ENCODE assay signal across 15 cellular contexts in genomic region chr6:4910060-4910746, GRCh38.
DNase-seq lines count a peak whose midpoint lies in the region; ATAC-seq and TF ChIP-seq lines count a peak whose summit lies in the region.
"Had no signal": no experiment of that assay in that cellular context is flagged by ENCODE, and none has a peak within 500 bp of the region (broad histone marks: within the 10 kb centered on the region; RNA-seq: fewer than 3 reads in every experiment).

No MANE protein-coding gene starts in this region.

- peaks cover 2 to 3% of the 10 kb centered on the region in 2 donors for H3K36me3 Mint-ChIP-seq in activated T-cell treated with anti-CD3 and anti-CD28 coated beads, Interleukin-2, amount 50 U/mL, for 72 hours (ENCODE audit: insufficient read depth in 2 of 2)
- H3K36me3 Mint-ChIP-seq in type B pancreatic cell: peaks cover 21% of the 10 kb centered on the region
- peaks cover 8% of the 10 kb centered on the region for H3K36me3 Mint-ChIP-seq in endothelial cell (ENCODE audit: low read depth, unreplicated experiment)

- intact Hi-C loops in esophagus muscularis mucosa (cut with DNase I): no loop called here

- no peak overlapping the region for H3K4me3 ChIP-seq in esophagus muscularis mucosa
- H3K4me3 ChIP-seq: spleen, suprapubic skin had no signal

- no peak for TF ChIP-seq EP300 in esophagus muscularis mucosa (IDR thresholded peaks at IDR 0.05)

- TF ChIP-seq CTCF in esophagus muscularis mucosa (IDR thresholded peaks at IDR 0.05): no peak
- TF ChIP-seq CTCF in type B pancreatic cell (conservative IDR thresholded peaks at IDR 0.05): no peak
- no peak for TF ChIP-seq CTCF in endothelial cell (IDR thresholded peaks at IDR 0.05; ENCODE audit: unreplicated experiment)

- H3K4me1 ChIP-seq in esophagus muscularis mucosa: peaks cover 13 to 47% (median 36%) of the 10 kb centered on the region in 4 donors

- no peak for ATAC-seq in activated T-cell treated with anti-CD3 and anti-CD28 coated beads, Interleukin-2, amount 50 U/mL, for 72 hours (replicated peaks in 1 of 2)
- ATAC-seq in HG03469 (IDR thresholded peaks at IDR 0.05; ENCODE audit: unreplicated experiment): no peak
- no peak for ATAC-seq in HG03159 (IDR thresholded peaks at IDR 0.05; ENCODE audit: unreplicated experiment)

- 86% methylated on average over 8 of the region's 8 CpGs for WGBS in esophagus muscularis mucosa

- TF ChIP-seq POLR2A in esophagus muscularis mucosa (IDR thresholded peaks at IDR 0.05; ENCODE audit: low read depth): no peak

- peaks cover 0 to 13% (median 0%) of the 10 kb centered on the region in 4 donors for H3K36me3 ChIP-seq in esophagus muscularis mucosa
- H3K36me3 ChIP-seq: neutrophil, suprapubic skin had no signal

- peaks cover 63% of the 10 kb centered on the region for H3K4me1 Mint-ChIP-seq in activated T-cell treated with anti-CD3 and anti-CD28 coated beads, Interleukin-2, amount 50 U/mL, for 72 hours (ENCODE audit: low read depth)
- peaks cover 61% of the 10 kb centered on the region for H3K4me1 Mint-ChIP-seq in type B pancreatic cell (ENCODE audit: unreplicated experiment)
- peaks cover 40% of the 10 kb centered on the region for H3K4me1 Mint-ChIP-seq in endothelial cell (ENCODE audit: unreplicated experiment)

- peak overlapping the region; percentile 5 for H3K27ac Mint-ChIP-seq in activated T-cell treated with anti-CD3 and anti-CD28 coated beads, Interleukin-2, amount 50 U/mL, for 72 hours
- H3K27ac Mint-ChIP-seq in type B pancreatic cell: peak overlapping the region; percentile 67
- H3K27ac Mint-ChIP-seq in endothelial cell (ENCODE audit: unreplicated experiment): no peak overlapping the region

- no peaks in the 10 kb centered on the region for H3K9me3 Mint-ChIP-seq in activated T-cell treated with anti-CD3 and anti-CD28 coated beads, Interleukin-2, amount 50 U/mL, for 72 hours
- H3K9me3 Mint-ChIP-seq in type B pancreatic cell: no peaks in the 10 kb centered on the region
- H3K9me3 Mint-ChIP-seq in endothelial cell (ENCODE audit: unreplicated experiment): no peaks in the 10 kb centered on the region
- H3K9me3 Mint-ChIP-seq: IgD-negative memory B cell had no signal

- no peak for DNase-seq in activated T-cell treated with anti-CD3 and anti-CD28 coated beads, Interleukin-2, amount 50 U/mL, for 72 hours
- no peak for DNase-seq in activated T-cell treated with anti-CD3 and anti-CD28 coated beads, Interleukin-2, amount 50 U/mL, for 1 hour
- DNase-seq in NCI-H345 (lab: John Stamatoyannopoulos, UW) (peak; percentile 32), esophagus muscularis mucosa (ENCODE audit: extremely low spot score) (peak; percentile 62), type B pancreatic cell (ENCODE audit: extremely low spot score, unreplicated experiment) (no peak), endothelial cell (ENCODE audit: low spot score) (no peak)
- DNase-seq: activated CD8-positive, alpha-beta memory T cell treated with anti-CD3 and anti-CD28 coated beads, Interleukin-2, amount 50 U/mL, for 48 hours; dermis blood vessel endothelial cell; NCI-H1694; spleen had no signal

- no peak overlapping the region for H3K4me3 Mint-ChIP-seq in activated T-cell treated with anti-CD3 and anti-CD28 coated beads, Interleukin-2, amount 50 U/mL, for 72 hours
- H3K4me3 Mint-ChIP-seq in type B pancreatic cell (peak overlapping the region; percentile 5), endothelial cell (ENCODE audit: unreplicated experiment) (no peak overlapping the region)
- H3K4me3 Mint-ChIP-seq: IgD-negative memory B cell had no signal

- no peak overlapping the region for H3K27ac ChIP-seq in esophagus muscularis mucosa (replicated peaks in 1 of 4)
- H3K27ac ChIP-seq: neutrophil, spleen, suprapubic skin had no signal

- H3K27me3 Mint-ChIP-seq in activated T-cell treated with anti-CD3 and anti-CD28 coated beads, Interleukin-2, amount 50 U/mL, for 72 hours (ENCODE audit: low read depth): no peaks in the 10 kb centered on the region
- H3K27me3 Mint-ChIP-seq in type B pancreatic cell (no peaks in the 10 kb centered on the region), endothelial cell (ENCODE audit: unreplicated experiment) (peaks cover 2% of the 10 kb centered on the region)
- H3K27me3 Mint-ChIP-seq: IgD-negative memory B cell had no signal

- no peaks in the 10 kb centered on the region for H3K27me3 ChIP-seq in esophagus muscularis mucosa
- H3K27me3 ChIP-seq: neutrophil, spleen, suprapubic skin had no signal

- no peaks in the 10 kb centered on the region for H3K9me3 ChIP-seq in esophagus muscularis mucosa
- H3K9me3 ChIP-seq: neutrophil, spleen, suprapubic skin had no signal

Comparison
In these comparisons a context has a peak if more than half of its experiments do, and no peak if none do; other contexts are left out.
1. DNase-seq: peak in NCI-H345 (single experiment) and esophagus muscularis mucosa (single experiment); none in activated T-cell treated with anti-CD3 and anti-CD28 coated beads, Interleukin-2, amount 50 U/mL, for 72 hours (0 of 2), activated T-cell treated with anti-CD3 and anti-CD28 coated beads, Interleukin-2, amount 50 U/mL, for 1 hour (single experiment), type B pancreatic cell (single experiment) and endothelial cell (single experiment).